12 cellular contexts compared by ENCODE assay signal in the genomic region with DNA sequence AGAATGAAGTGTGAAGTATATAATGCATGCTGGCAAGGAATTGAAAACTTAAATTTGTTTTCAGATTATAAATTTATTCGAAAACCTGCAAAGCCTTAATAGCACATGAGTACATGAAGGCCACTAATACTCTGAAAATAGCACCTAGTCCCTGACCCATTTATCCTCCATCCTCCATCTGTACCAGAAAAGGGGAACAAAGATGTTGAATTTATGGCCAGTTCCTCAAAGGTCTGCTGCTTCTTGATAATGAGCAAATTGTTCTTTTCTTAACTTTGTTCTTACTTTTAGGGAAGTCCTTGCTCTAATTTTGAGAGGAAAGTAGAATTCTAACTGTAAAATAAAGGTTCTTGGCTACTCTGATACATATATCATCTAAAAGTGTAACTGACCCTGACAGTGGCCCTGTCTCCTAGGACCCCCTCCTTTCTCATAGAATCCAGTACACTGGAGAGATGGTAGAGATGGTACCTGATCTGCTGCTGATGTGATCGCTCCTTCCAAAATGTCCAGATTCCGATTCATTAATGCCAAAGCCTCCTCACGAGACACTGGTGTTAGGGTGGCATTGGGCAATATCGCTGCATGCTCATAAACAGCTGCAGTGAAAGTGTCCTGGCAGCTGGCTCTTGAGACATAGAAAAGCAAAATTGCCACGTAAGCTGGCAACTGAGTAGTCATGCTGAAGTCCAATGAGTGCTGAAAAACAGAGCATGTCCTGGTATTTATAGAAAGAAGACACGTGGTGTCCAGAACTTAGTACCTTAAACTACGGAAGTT. TPM values are rescaled to one million over a fixed set of nuclear protein-coding genes. Genes with fewer than 3 reads are reported as not detected.
A peak's percentile ranks its signal among the peaks of the same experiment; 100 is the strongest.
DNase-seq lines count a peak whose midpoint lies in the region; ATAC-seq lines count a peak whose summit lies in the region.
"Had no signal": no experiment of that assay in that cellular context is flagged by ENCODE, and none has a peak within 500 bp of the region (broad histone marks: within the 10 kb centered on the region; RNA-seq: fewer than 3 reads in every experiment).

VNN1 (minus strand) TSS at position 701 of the 780 bp plus-strand sequence; CDS start at position 681, 20 bp downstream.

- no peak within 1 kb of the TSS for H3K27ac Mint-ChIP-seq in activated naive CD8-positive, alpha-beta T cell treated with anti-CD3 and anti-CD28 coated beads, Interleukin-2, amount 50 U/mL, for 24 hours
- H3K27ac Mint-ChIP-seq: activated naive CD4-positive, alpha-beta T cell treated with anti-CD3 and anti-CD28 coated beads, Interleukin-2, amount 10 ng/mL, durations not matched to agents 7 days and 5 days; T-cell had no signal

- H3K4me1 Mint-ChIP-seq in activated naive CD8-positive, alpha-beta T cell treated with anti-CD3 and anti-CD28 coated beads, Interleukin-2, amount 50 U/mL, for 24 hours, result peaks cover 4% of the 10 kb centered on the region
- H3K4me1 Mint-ChIP-seq: activated naive CD4-positive, alpha-beta T cell treated with anti-CD3 and anti-CD28 coated beads, Interleukin-2, amount 10 ng/mL, durations not matched to agents 7 days and 5 days; T-cell had no signal

- peak; percentile 84 for ATAC-seq in GM19395 (IDR thresholded peaks at IDR 0.05; ENCODE audit: unreplicated experiment)
- no peak for ATAC-seq in activated naive CD8-positive, alpha-beta T cell treated with anti-CD3 and anti-CD28 coated beads, Interleukin-2, amount 50 U/mL, for 24 hours
- ATAC-seq in HG03469 (IDR thresholded peaks at IDR 0.05; ENCODE audit: unreplicated experiment), result no peak
- ATAC-seq: T-cell had no signal

- no peak within 1 kb of the TSS for H3K4me3 ChIP-seq in skeletal muscle tissue (ENCODE audit: low read length in 3 of 3)
- H3K4me3 ChIP-seq: skin epidermis, vagina had no signal

- no peaks in the 10 kb centered on the region for H3K27me3 ChIP-seq in skeletal muscle tissue (ENCODE audit: control insufficient read depth in 3 of 3, insufficient read depth in 3 of 3, low read length in 3 of 3)
- H3K27me3 ChIP-seq: vagina had no signal

- no peak within 1 kb of the TSS for H3K4me3 Mint-ChIP-seq in activated naive CD8-positive, alpha-beta T cell treated with anti-CD3 and anti-CD28 coated beads, Interleukin-2, amount 50 U/mL, for 24 hours
- H3K4me3 Mint-ChIP-seq: activated naive CD4-positive, alpha-beta T cell treated with anti-CD3 and anti-CD28 coated beads, Interleukin-2, amount 10 ng/mL, durations not matched to agents 7 days and 5 days; T-cell had no signal

- peak within 1 kb of the TSS; percentile 43 for H3K27ac ChIP-seq in skeletal muscle tissue (ENCODE audit: low read depth, low read length)
- H3K27ac ChIP-seq: vagina had no signal

- H3K36me3 Mint-ChIP-seq in activated naive CD8-positive, alpha-beta T cell treated with anti-CD3 and anti-CD28 coated beads, Interleukin-2, amount 50 U/mL, for 24 hours (ENCODE audit: low read depth), result no peaks in the 10 kb centered on the region
- H3K36me3 Mint-ChIP-seq: activated naive CD4-positive, alpha-beta T cell treated with anti-CD3 and anti-CD28 coated beads, Interleukin-2, amount 10 ng/mL, durations not matched to agents 7 days and 5 days had no signal

- no peaks in the 10 kb centered on the region for H3K4me1 ChIP-seq in skeletal muscle tissue (ENCODE audit: control insufficient read depth in 3 of 3, insufficient read depth in 3 of 3, low read length in 3 of 3)
- H3K4me1 ChIP-seq: vagina had no signal

- H3K36me3 ChIP-seq in skeletal muscle tissue (ENCODE audit: control insufficient read depth in 3 of 3, insufficient read depth in 3 of 3, low read length in 3 of 3), result no peaks in the 10 kb centered on the region
- H3K36me3 ChIP-seq: vagina had no signal

- peaks cover 4% of the 10 kb centered on the region for H3K27me3 Mint-ChIP-seq in activated naive CD8-positive, alpha-beta T cell treated with anti-CD3 and anti-CD28 coated beads, Interleukin-2, amount 50 U/mL, for 24 hours

- H3K9ac ChIP-seq in skeletal muscle tissue (ENCODE audit: low read depth in 1 of 3, low read length in 3 of 3), result no peak within 1 kb of the TSS

- no peaks in the 10 kb centered on the region for H3K9me3 Mint-ChIP-seq in activated naive CD8-positive, alpha-beta T cell treated with anti-CD3 and anti-CD28 coated beads, Interleukin-2, amount 50 U/mL, for 24 hours
- H3K9me3 Mint-ChIP-seq: activated naive CD4-positive, alpha-beta T cell treated with anti-CD3 and anti-CD28 coated beads, Interleukin-2, amount 10 ng/mL, durations not matched to agents 7 days and 5 days; T-cell had no signal

- DNase-seq in KG1 (lab: John Stamatoyannopoulos, UW) (peak; percentile 68), fibroblast of gingiva (ENCODE audit: low read depth) (peak; percentile 77), DMS79 (lab: John Stamatoyannopoulos, UW) (no peak), NCI-H1048 (lab: John Stamatoyannopoulos, UW) (no peak)
- no peak for DNase-seq in activated naive CD8-positive, alpha-beta T cell treated with anti-CD3 and anti-CD28 coated beads, Interleukin-2, amount 50 U/mL, for 24 hours
- DNase-seq: activated naive CD4-positive, alpha-beta T cell treated with anti-CD3 and anti-CD28 coated beads, Interleukin-2, amount 10 ng/mL, durations not matched to agents 7 days and 5 days had no signal

- no peaks in the 10 kb centered on the region for H3K9me3 ChIP-seq in skeletal muscle tissue (ENCODE audit: control insufficient read depth in 3 of 3, low read length in 3 of 3)
- H3K9me3 ChIP-seq: vagina had no signal

RNA-seq across cellular contexts. Expression of gene VNN1, which starts in this region (rescaled TPM):
- total RNA-seq in skeletal muscle tissue, result under 0.01 TPM
- total RNA-seq: T-cell had no signal

Comparison
In these comparisons a context has a peak if more than half of its experiments do, and no peak if none do; other contexts are left out.
1. DNase-seq: peak in KG1 (single experiment) and fibroblast of gingiva (single experiment); none in activated naive CD8-positive, alpha-beta T cell treated with anti-CD3 and anti-CD28 coated beads, Interleukin-2, amount 50 U/mL, for 24 hours (single experiment), DMS79 (single experiment) and NCI-H1048 (single experiment).